14 cellular contexts compared by ENCODE assay signal in the genomic region with DNA sequence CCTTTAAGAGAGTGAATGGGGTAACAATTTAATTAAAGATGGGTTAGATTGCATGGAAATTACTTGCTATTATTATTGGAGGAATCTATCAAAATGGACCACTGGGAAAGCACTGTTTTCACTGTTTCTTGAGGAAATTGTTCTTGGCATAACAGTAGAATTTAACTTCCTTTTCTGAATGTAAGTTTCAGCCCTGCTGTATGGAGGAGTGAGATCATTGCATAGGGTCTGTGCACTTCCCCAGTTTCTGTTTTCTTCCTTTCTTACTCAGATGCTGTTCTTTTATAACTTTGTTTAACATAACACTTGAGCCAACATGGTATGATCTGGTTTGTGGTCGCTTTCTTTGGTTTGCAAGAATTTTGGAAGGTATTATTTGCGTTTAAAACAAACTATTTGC.
DNase-seq lines count a peak whose midpoint lies in the region; ATAC-seq and TF ChIP-seq lines count a peak whose summit lies in the region.
"Had no signal": no experiment of that assay in that cellular context is flagged by ENCODE, and none has a peak within 500 bp of the region (broad histone marks: within the 10 kb centered on the region; RNA-seq: fewer than 3 reads in every experiment).

No MANE protein-coding gene starts in this region.

- ATAC-seq in GM21515 (IDR thresholded peaks at IDR 0.05; ENCODE audit: unreplicated experiment) (no peak), mucosa of descending colon (no peak), HG02763 (IDR thresholded peaks at IDR 0.05; ENCODE audit: unreplicated experiment) (no peak)

- no peaks in the 10 kb centered on the region for H3K36me3 ChIP-seq in mucosa of descending colon (ENCODE audit: low read depth)

- intact Hi-C loops in mucosa of descending colon (cut with DNase I, micrococcal nuclease): no loop called here

- no peaks in the 10 kb centered on the region for H3K9me3 ChIP-seq in mucosa of descending colon
- H3K9me3 ChIP-seq: Caco-2 had no signal

- no peak overlapping the region for H3K4me3 ChIP-seq in mucosa of descending colon

- DNase-seq in KG1 (lab: John Stamatoyannopoulos, UW): peak; percentile 15
- peak; percentile 63 for DNase-seq in NOMO-1 treated with DMSO at 0.1 percent for 48 hours (lab: John Stamatoyannopoulos, UW; ENCODE audit: unreplicated experiment)
- DNase-seq in dermis blood vessel endothelial cell: peak; percentile 33
- DNase-seq in mucosa of descending colon: no peak
- DNase-seq in GM03348 (ENCODE audit: low spot score): no peak
- DNase-seq: ACHN; Caco-2; CD4-positive, alpha-beta T cell; NCI-H187; NCI-H2107; NCI-H510A treated with DMSO at 0.1 percent for 48 hours; NCI-H774 had no signal

- H3K4me1 ChIP-seq in mucosa of descending colon (ENCODE audit: low read depth): no peaks in the 10 kb centered on the region
- H3K4me1 ChIP-seq: Caco-2 had no signal

- no peak for TF ChIP-seq CTCF in mucosa of descending colon (IDR thresholded peaks at IDR 0.05)

Comparison
In these comparisons a context has a peak if more than half of its experiments do, and no peak if none do; other contexts are left out.
1. DNase-seq: peak in KG1 (single experiment), NOMO-1 treated with DMSO at 0.1 percent for 48 hours (single experiment) and dermis blood vessel endothelial cell (single experiment); none in mucosa of descending colon (0 of 3) and GM03348 (single experiment).